ENCODE assay signal across 27 cellular contexts in the genomic region with DNA sequence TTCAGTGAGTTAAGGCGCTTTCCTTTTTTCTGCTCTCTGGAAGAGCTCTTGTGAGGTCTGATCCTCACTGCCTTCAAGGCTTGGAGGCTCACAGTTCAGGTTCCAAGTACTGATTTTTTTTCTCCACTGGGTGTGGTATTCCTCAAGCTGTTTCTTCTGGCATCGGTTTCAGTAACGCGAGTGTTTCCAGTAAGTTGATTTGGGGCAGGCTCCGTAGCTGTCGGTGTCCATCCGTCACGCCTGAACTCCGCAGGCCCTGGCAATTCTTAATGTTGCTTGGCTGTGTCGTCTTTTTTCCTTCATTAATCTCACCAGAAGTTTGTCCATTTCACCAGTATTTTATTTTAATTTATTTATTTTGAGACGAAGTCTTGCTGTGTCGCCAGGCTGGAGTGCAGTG. TPM values are rescaled to one million over a fixed set of nuclear protein-coding genes. Genes with fewer than 3 reads are reported as not detected.
"Had no signal": no experiment of that assay in that cellular context is flagged by ENCODE, and none has a peak within 500 bp of the region (broad histone marks: within the 10 kb centered on the region; RNA-seq: fewer than 3 reads in every experiment).

No MANE protein-coding gene starts in this region.

- DNase-seq: activated B cell treated with CpG ODN at 0.5 μM for 24 hours; activated CD4-positive, alpha-beta memory T cell treated with anti-CD3 and anti-CD28 coated beads, Interleukin-2, amount 10 ng/mL, durations not matched to agents 7 days and 5 days; activated CD4-positive, alpha-beta T cell treated with anti-CD3 and anti-CD28 coated beads for 1 hour; activated CD4-positive, alpha-beta T cell treated with anti-CD3 and anti-CD28 coated beads, Interleukin-2, amount 10 ng/mL, durations not matched to agents 7 days and 5 days; activated gamma-delta T cell; activated naive CD4-positive, alpha-beta T cell treated with anti-CD3 and anti-CD28 coated beads for 36 hours; activated T-cell treated with anti-CD3 and anti-CD28 coated beads for 4 hours; activated T-cell treated with anti-CD3 and anti-CD28 coated beads, Interleukin-2, amount 50 U/mL, for 48 hours; adrenal gland; anterior cingulate cortex; caudate nucleus; MG63; MV-4-11; NCI-H1092 treated with DMSO at 0.1 percent for 48 hours; NCI-H1417 treated with DMSO at 0.1 percent for 48 hours; NCI-H1694; NCI-H2029; NCI-H510A treated with DMSO at 0.1 percent for 48 hours; NCI-H69; Peyer's patch; SIG-M5; T-helper 17 cell; T-helper 9 cell had no signal

- H3K4me3 ChIP-seq: adrenal gland, breast epithelium, MG63, Peyer's patch had no signal

- ATAC-seq: activated T-helper 17 cell treated with anti-CD3 and anti-CD28 coated beads, Interleukin-2, amount 50 U/mL, for 72 hours; T-helper 17 cell had no signal

- H3K9me3 Mint-ChIP-seq: activated B cell treated with CpG ODN at 0.5 μM for 24 hours; activated CD4-positive, alpha-beta memory T cell treated with anti-CD3 and anti-CD28 coated beads, Interleukin-2, amount 10 ng/mL, durations not matched to agents 7 days and 5 days; activated CD4-positive, alpha-beta T cell treated with anti-CD3 and anti-CD28 coated beads, Interleukin-2, amount 10 ng/mL, durations not matched to agents 7 days and 5 days; activated naive CD4-positive, alpha-beta T cell treated with anti-CD3 and anti-CD28 coated beads for 36 hours; activated T-helper 17 cell treated with anti-CD3 and anti-CD28 coated beads, Interleukin-2, amount 50 U/mL, for 72 hours had no signal

- H3K27me3 ChIP-seq: adrenal gland, breast epithelium, MG63, Peyer's patch had no signal

- H3K27me3 Mint-ChIP-seq: activated B cell treated with CpG ODN at 0.5 μM for 24 hours; activated CD4-positive, alpha-beta memory T cell treated with anti-CD3 and anti-CD28 coated beads, Interleukin-2, amount 10 ng/mL, durations not matched to agents 7 days and 5 days; activated CD4-positive, alpha-beta T cell treated with anti-CD3 and anti-CD28 coated beads, Interleukin-2, amount 10 ng/mL, durations not matched to agents 7 days and 5 days; activated naive CD8-positive, alpha-beta T cell; activated T-helper 17 cell treated with anti-CD3 and anti-CD28 coated beads, Interleukin-2, amount 50 U/mL, for 72 hours; T-helper 17 cell had no signal

- H3K27ac Mint-ChIP-seq: activated B cell treated with CpG ODN at 0.5 μM for 24 hours; activated CD4-positive, alpha-beta memory T cell treated with anti-CD3 and anti-CD28 coated beads, Interleukin-2, amount 10 ng/mL, durations not matched to agents 7 days and 5 days; activated CD4-positive, alpha-beta T cell treated with anti-CD3 and anti-CD28 coated beads, Interleukin-2, amount 10 ng/mL, durations not matched to agents 7 days and 5 days; activated naive CD4-positive, alpha-beta T cell treated with anti-CD3 and anti-CD28 coated beads for 36 hours; activated naive CD8-positive, alpha-beta T cell; activated T-helper 17 cell treated with anti-CD3 and anti-CD28 coated beads, Interleukin-2, amount 50 U/mL, for 72 hours; T-helper 17 cell had no signal

- H3K4me3 Mint-ChIP-seq: activated B cell treated with CpG ODN at 0.5 μM for 24 hours; activated CD4-positive, alpha-beta memory T cell treated with anti-CD3 and anti-CD28 coated beads, Interleukin-2, amount 10 ng/mL, durations not matched to agents 7 days and 5 days; activated CD4-positive, alpha-beta T cell treated with anti-CD3 and anti-CD28 coated beads, Interleukin-2, amount 10 ng/mL, durations not matched to agents 7 days and 5 days; activated naive CD4-positive, alpha-beta T cell treated with anti-CD3 and anti-CD28 coated beads for 36 hours; activated naive CD8-positive, alpha-beta T cell; activated T-helper 17 cell treated with anti-CD3 and anti-CD28 coated beads, Interleukin-2, amount 50 U/mL, for 72 hours; T-helper 17 cell had no signal

- H3K4me1 Mint-ChIP-seq: activated B cell treated with CpG ODN at 0.5 μM for 24 hours; activated CD4-positive, alpha-beta memory T cell treated with anti-CD3 and anti-CD28 coated beads, Interleukin-2, amount 10 ng/mL, durations not matched to agents 7 days and 5 days; activated CD4-positive, alpha-beta T cell treated with anti-CD3 and anti-CD28 coated beads, Interleukin-2, amount 10 ng/mL, durations not matched to agents 7 days and 5 days; activated T-helper 17 cell treated with anti-CD3 and anti-CD28 coated beads, Interleukin-2, amount 50 U/mL, for 72 hours had no signal

- H3K9me3 ChIP-seq: adrenal gland, breast epithelium, MG63, Peyer's patch had no signal

- H3K36me3 Mint-ChIP-seq: activated naive CD8-positive, alpha-beta T cell had no signal

- H3K27ac ChIP-seq: adrenal gland, breast epithelium, Peyer's patch had no signal

- H3K4me1 ChIP-seq: adrenal gland, breast epithelium, Peyer's patch had no signal

RNA-seq across cellular contexts. Expression of gene LRCOL1, which starts 30.6 kb away (rescaled TPM):
- total RNA-seq: activated B cell treated with CpG ODN at 0.5 μM for 24 hours; activated CD4-positive, alpha-beta memory T cell treated with anti-CD3 and anti-CD28 coated beads, Interleukin-2, amount 10 ng/mL, durations not matched to agents 7 days and 5 days; activated CD4-positive, alpha-beta T cell treated with anti-CD3 and anti-CD28 coated beads, Interleukin-2, amount 10 ng/mL, durations not matched to agents 7 days and 5 days; activated CD8-positive, alpha-beta memory T cell treated with anti-CD3 and anti-CD28 coated beads for 36 hours; activated naive CD4-positive, alpha-beta T cell treated with anti-CD3 and anti-CD28 coated beads for 36 hours; activated T-helper 17 cell treated with anti-CD3 and anti-CD28 coated beads, Interleukin-2, amount 50 U/mL, for 72 hours; Peyer's patch; T-helper 17 cell had no signal

RNA-seq across cellular contexts. Expression of gene P2RX2, which starts 38.8 kb away (rescaled TPM):
- total RNA-seq: activated B cell treated with CpG ODN at 0.5 μM for 24 hours; activated CD4-positive, alpha-beta memory T cell treated with anti-CD3 and anti-CD28 coated beads, Interleukin-2, amount 10 ng/mL, durations not matched to agents 7 days and 5 days; activated CD4-positive, alpha-beta T cell treated with anti-CD3 and anti-CD28 coated beads, Interleukin-2, amount 10 ng/mL, durations not matched to agents 7 days and 5 days; activated CD8-positive, alpha-beta memory T cell treated with anti-CD3 and anti-CD28 coated beads for 36 hours; activated naive CD4-positive, alpha-beta T cell treated with anti-CD3 and anti-CD28 coated beads for 36 hours; activated T-helper 17 cell treated with anti-CD3 and anti-CD28 coated beads, Interleukin-2, amount 50 U/mL, for 72 hours; T-helper 17 cell had no signal
